ENCODE assay signal across 1 cellular context in the genomic region with DNA sequence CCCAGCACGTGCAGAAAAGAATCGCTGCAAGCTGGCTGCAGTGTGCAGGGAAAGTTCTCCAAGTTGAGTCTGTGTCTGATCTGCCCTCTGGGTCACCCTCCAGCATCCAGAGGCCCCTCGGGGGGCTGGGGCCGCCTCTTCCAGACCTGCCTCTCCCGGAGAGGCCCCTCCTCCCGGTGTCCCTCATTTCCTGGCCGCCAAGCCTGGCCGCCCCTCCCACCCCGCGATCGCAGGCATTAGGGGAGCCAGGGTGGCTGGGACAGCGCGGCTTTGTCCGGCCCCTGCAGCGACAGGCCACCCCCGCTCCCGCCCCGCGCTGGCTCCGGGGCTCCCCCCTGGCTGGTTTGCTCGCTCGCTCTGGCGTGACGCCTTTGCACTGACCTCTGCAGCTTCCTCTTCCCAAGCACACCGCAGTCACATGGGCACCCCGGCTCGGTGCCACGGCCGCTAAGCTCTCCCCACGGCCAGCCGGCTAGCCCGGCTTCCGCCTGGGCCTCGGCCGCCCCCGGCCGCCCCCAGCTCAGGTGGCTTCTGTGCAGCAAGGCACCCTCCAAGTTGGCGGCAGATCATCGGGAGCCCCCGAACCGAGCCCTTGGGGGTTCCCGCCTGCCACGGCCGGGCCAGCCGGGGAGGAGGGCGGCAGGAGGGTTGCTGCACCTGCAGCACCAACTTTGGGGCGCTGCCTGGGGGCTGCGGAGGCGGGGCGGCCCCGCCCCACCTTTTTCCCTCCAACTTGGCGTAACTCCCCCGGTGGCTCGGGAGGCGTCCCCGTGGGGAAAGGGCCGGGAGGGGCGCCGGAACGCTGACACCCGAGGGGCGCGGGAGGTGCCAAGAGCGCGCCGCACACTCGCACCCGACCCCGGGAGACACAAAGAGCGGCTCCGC.
A peak's percentile ranks its signal among the peaks of the same experiment; 100 is the strongest.
TF ChIP-seq lines count a peak whose summit lies in the region.

No MANE protein-coding gene starts in this region.

TF ChIP-seq in K562, 482 proteins besides CTCF, POLR2A, EP300 and RAD21 (continued from another document and continues in another):
- TF ChIP-seq, protein P1, sequence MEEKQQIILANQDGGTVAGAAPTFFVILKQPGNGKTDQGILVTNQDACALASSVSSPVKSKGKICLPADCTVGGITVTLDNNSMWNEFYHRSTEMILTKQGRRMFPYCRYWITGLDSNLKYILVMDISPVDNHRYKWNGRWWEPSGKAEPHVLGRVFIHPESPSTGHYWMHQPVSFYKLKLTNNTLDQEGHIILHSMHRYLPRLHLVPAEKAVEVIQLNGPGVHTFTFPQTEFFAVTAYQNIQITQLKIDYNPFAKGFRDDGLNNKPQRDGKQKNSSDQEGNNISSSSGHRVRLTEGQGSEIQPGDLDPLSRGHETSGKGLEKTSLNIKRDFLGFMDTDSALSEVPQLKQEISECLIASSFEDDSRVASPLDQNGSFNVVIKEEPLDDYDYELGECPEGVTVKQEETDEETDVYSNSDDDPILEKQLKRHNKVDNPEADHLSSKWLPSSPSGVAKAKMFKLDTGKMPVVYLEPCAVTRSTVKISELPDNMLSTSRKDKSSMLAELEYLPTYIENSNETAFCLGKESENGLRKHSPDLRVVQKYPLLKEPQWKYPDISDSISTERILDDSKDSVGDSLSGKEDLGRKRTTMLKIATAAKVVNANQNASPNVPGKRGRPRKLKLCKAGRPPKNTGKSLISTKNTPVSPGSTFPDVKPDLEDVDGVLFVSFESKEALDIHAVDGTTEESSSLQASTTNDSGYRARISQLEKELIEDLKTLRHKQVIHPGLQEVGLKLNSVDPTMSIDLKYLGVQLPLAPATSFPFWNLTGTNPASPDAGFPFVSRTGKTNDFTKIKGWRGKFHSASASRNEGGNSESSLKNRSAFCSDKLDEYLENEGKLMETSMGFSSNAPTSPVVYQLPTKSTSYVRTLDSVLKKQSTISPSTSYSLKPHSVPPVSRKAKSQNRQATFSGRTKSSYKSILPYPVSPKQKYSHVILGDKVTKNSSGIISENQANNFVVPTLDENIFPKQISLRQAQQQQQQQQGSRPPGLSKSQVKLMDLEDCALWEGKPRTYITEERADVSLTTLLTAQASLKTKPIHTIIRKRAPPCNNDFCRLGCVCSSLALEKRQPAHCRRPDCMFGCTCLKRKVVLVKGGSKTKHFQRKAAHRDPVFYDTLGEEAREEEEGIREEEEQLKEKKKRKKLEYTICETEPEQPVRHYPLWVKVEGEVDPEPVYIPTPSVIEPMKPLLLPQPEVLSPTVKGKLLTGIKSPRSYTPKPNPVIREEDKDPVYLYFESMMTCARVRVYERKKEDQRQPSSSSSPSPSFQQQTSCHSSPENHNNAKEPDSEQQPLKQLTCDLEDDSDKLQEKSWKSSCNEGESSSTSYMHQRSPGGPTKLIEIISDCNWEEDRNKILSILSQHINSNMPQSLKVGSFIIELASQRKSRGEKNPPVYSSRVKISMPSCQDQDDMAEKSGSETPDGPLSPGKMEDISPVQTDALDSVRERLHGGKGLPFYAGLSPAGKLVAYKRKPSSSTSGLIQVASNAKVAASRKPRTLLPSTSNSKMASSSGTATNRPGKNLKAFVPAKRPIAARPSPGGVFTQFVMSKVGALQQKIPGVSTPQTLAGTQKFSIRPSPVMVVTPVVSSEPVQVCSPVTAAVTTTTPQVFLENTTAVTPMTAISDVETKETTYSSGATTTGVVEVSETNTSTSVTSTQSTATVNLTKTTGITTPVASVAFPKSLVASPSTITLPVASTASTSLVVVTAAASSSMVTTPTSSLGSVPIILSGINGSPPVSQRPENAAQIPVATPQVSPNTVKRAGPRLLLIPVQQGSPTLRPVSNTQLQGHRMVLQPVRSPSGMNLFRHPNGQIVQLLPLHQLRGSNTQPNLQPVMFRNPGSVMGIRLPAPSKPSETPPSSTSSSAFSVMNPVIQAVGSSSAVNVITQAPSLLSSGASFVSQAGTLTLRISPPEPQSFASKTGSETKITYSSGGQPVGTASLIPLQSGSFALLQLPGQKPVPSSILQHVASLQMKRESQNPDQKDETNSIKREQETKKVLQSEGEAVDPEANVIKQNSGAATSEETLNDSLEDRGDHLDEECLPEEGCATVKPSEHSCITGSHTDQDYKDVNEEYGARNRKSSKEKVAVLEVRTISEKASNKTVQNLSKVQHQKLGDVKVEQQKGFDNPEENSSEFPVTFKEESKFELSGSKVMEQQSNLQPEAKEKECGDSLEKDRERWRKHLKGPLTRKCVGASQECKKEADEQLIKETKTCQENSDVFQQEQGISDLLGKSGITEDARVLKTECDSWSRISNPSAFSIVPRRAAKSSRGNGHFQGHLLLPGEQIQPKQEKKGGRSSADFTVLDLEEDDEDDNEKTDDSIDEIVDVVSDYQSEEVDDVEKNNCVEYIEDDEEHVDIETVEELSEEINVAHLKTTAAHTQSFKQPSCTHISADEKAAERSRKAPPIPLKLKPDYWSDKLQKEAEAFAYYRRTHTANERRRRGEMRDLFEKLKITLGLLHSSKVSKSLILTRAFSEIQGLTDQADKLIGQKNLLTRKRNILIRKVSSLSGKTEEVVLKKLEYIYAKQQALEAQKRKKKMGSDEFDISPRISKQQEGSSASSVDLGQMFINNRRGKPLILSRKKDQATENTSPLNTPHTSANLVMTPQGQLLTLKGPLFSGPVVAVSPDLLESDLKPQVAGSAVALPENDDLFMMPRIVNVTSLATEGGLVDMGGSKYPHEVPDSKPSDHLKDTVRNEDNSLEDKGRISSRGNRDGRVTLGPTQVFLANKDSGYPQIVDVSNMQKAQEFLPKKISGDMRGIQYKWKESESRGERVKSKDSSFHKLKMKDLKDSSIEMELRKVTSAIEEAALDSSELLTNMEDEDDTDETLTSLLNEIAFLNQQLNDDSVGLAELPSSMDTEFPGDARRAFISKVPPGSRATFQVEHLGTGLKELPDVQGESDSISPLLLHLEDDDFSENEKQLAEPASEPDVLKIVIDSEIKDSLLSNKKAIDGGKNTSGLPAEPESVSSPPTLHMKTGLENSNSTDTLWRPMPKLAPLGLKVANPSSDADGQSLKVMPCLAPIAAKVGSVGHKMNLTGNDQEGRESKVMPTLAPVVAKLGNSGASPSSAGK (IDR thresholded peaks at IDR 0.05) = peak; percentile 59
- TF ChIP-seq MAFG (tag; conservative IDR thresholded peaks at IDR 0.05) = no peak
- TF ChIP-seq, protein P2, sequence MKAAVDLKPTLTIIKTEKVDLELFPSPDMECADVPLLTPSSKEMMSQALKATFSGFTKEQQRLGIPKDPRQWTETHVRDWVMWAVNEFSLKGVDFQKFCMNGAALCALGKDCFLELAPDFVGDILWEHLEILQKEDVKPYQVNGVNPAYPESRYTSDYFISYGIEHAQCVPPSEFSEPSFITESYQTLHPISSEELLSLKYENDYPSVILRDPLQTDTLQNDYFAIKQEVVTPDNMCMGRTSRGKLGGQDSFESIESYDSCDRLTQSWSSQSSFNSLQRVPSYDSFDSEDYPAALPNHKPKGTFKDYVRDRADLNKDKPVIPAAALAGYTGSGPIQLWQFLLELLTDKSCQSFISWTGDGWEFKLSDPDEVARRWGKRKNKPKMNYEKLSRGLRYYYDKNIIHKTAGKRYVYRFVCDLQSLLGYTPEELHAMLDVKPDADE (conservative IDR thresholded peaks at IDR 0.05; ENCODE audit: control insufficient read depth, low read depth, low read length) = no peak
- 0 out of 2 replicates have a peak, but pooled peaks have one; percentile 30 for TF ChIP-seq ZBTB1 (CRISPR knock-in tag; IDR thresholded peaks at IDR 0.05; ENCODE audit: borderline replicate concordance, low read depth)
- TF ChIP-seq EWSR1 (IDR thresholded peaks at IDR 0.05; ENCODE audit: borderline replicate concordance, low read depth, partially characterized antibody) = no peak
- peak; percentile 46 for TF ChIP-seq CREM (IDR thresholded peaks at IDR 0.05; ENCODE audit: low read depth)
- TF ChIP-seq TOE1 (IDR thresholded peaks at IDR 0.05; ENCODE audit: borderline replicate concordance) = no peak
- TF ChIP-seq TOE1 (CRISPR knock-in tag; IDR thresholded peaks at IDR 0.05; ENCODE audit: borderline replicate concordance, low read depth) = no peak
- TF ChIP-seq, protein P3, sequence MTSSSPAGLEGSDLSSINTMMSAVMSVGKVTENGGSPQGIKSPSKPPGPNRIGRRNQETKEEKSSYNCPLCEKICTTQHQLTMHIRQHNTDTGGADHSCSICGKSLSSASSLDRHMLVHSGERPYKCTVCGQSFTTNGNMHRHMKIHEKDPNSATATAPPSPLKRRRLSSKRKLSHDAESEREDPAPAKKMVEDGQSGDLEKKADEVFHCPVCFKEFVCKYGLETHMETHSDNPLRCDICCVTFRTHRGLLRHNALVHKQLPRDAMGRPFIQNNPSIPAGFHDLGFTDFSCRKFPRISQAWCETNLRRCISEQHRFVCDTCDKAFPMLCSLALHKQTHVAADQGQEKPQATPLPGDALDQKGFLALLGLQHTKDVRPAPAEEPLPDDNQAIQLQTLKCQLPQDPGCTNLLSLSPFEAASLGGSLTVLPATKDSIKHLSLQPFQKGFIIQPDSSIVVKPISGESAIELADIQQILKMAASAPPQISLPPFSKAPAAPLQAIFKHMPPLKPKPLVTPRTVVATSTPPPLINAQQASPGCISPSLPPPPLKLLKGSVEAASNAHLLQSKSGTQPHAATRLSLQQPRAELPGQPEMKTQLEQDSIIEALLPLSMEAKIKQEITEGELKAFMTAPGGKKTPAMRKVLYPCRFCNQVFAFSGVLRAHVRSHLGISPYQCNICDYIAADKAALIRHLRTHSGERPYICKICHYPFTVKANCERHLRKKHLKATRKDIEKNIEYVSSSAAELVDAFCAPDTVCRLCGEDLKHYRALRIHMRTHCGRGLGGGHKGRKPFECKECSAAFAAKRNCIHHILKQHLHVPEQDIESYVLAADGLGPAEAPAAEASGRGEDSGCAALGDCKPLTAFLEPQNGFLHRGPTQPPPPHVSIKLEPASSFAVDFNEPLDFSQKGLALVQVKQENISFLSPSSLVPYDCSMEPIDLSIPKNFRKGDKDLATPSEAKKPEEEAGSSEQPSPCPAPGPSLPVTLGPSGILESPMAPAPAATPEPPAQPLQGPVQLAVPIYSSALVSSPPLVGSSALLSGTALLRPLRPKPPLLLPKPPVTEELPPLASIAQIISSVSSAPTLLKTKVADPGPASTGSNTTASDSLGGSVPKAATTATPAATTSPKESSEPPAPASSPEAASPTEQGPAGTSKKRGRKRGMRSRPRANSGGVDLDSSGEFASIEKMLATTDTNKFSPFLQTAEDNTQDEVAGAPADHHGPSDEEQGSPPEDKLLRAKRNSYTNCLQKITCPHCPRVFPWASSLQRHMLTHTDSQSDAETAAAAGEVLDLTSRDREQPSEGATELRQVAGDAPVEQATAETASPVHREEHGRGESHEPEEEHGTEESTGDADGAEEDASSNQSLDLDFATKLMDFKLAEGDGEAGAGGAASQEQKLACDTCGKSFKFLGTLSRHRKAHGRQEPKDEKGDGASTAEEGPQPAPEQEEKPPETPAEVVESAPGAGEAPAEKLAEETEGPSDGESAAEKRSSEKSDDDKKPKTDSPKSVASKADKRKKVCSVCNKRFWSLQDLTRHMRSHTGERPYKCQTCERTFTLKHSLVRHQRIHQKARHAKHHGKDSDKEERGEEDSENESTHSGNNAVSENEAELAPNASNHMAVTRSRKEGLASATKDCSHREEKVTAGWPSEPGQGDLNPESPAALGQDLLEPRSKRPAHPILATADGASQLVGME (CRISPR knock-in tag; IDR thresholded peaks at IDR 0.05) = no peak
- TF ChIP-seq, protein P4, sequence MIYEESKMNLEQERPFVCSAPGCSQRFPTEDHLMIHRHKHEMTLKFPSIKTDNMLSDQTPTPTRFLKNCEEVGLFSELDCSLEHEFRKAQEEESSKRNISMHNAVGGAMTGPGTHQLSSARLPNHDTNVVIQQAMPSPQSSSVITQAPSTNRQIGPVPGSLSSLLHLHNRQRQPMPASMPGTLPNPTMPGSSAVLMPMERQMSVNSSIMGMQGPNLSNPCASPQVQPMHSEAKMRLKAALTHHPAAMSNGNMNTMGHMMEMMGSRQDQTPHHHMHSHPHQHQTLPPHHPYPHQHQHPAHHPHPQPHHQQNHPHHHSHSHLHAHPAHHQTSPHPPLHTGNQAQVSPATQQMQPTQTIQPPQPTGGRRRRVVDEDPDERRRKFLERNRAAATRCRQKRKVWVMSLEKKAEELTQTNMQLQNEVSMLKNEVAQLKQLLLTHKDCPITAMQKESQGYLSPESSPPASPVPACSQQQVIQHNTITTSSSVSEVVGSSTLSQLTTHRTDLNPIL (CRISPR knock-in tag; IDR thresholded peaks at IDR 0.05) = no peak
- no peak for TF ChIP-seq RBM25 (IDR thresholded peaks at IDR 0.05; ENCODE audit: low read depth, low read length, severe bottlenecking)
- TF ChIP-seq RBM34 (IDR thresholded peaks at IDR 0.05; ENCODE audit: borderline replicate concordance, insufficient read depth, low read length) = 0 out of 2 replicates have a peak, but pooled peaks have one; percentile 64
- TF ChIP-seq DDX20 (tag; IDR thresholded peaks at IDR 0.05; ENCODE audit: low read depth) = no peak
- TF ChIP-seq RAD51 (IDR thresholded peaks at IDR 0.05; ENCODE audit: borderline replicate concordance, low read depth) = peak; percentile 38; the same call in 1 of the 2 replicates
- TF ChIP-seq NFIX (CRISPR knock-in tag; IDR thresholded peaks at IDR 0.05; ENCODE audit: low read depth) = no peak
- TF ChIP-seq, protein P5, sequence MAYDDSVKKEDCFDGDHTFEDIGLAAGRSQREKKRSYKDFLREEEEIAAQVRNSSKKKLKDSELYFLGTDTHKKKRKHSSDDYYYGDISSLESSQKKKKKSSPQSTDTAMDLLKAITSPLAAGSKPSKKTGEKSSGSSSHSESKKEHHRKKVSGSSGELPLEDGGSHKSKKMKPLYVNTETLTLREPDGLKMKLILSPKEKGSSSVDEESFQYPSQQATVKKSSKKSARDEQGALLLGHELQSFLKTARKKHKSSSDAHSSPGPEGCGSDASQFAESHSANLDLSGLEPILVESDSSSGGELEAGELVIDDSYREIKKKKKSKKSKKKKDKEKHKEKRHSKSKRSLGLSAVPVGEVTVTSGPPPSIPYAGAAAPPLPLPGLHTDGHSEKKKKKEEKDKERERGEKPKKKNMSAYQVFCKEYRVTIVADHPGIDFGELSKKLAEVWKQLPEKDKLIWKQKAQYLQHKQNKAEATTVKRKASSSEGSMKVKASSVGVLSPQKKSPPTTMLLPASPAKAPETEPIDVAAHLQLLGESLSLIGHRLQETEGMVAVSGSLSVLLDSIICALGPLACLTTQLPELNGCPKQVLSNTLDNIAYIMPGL (CRISPR knock-in tag; IDR thresholded peaks at IDR 0.05) = no peak
- TF ChIP-seq, protein P6, sequence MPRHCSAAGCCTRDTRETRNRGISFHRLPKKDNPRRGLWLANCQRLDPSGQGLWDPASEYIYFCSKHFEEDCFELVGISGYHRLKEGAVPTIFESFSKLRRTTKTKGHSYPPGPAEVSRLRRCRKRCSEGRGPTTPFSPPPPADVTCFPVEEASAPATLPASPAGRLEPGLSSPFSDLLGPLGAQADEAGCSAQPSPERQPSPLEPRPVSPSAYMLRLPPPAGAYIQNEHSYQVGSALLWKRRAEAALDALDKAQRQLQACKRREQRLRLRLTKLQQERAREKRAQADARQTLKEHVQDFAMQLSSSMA (CRISPR knock-in tag; IDR thresholded peaks at IDR 0.05) = no peak
- TF ChIP-seq ZNF143 (CRISPR knock-in tag; IDR thresholded peaks at IDR 0.05) = no peak
- TF ChIP-seq ZNF253 (CRISPR knock-in tag; conservative IDR thresholded peaks at IDR 0.05) = no peak
- no peak for TF ChIP-seq ZKSCAN8 (CRISPR knock-in tag; IDR thresholded peaks at IDR 0.05)
- TF ChIP-seq DMBX1 (CRISPR knock-in tag; IDR thresholded peaks at IDR 0.05; ENCODE audit: borderline replicate concordance) = no peak
- no peak for TF ChIP-seq ZNF75A (CRISPR knock-in tag; IDR thresholded peaks at IDR 0.05)
- TF ChIP-seq TSC22D4 (tag; IDR thresholded peaks at IDR 0.05) = no peak
- TF ChIP-seq, protein P7, sequence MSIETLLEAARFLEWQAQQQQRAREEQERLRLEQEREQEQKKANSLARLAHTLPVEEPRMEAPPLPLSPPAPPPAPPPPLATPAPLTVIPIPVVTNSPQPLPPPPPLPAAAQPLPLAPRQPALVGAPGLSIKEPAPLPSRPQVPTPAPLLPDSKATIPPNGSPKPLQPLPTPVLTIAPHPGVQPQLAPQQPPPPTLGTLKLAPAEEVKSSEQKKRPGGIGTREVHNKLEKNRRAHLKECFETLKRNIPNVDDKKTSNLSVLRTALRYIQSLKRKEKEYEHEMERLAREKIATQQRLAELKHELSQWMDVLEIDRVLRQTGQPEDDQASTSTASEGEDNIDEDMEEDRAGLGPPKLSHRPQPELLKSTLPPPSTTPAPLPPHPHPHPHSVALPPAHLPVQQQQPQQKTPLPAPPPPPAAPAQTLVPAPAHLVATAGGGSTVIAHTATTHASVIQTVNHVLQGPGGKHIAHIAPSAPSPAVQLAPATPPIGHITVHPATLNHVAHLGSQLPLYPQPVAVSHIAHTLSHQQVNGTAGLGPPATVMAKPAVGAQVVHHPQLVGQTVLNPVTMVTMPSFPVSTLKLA (conservative IDR thresholded peaks at IDR 0.05) = peak in 1 of 2 experiments; percentile 34; a peak in 1 of 4 replicates
